ENCODE assay signal across 13 cellular contexts in the genomic region with DNA sequence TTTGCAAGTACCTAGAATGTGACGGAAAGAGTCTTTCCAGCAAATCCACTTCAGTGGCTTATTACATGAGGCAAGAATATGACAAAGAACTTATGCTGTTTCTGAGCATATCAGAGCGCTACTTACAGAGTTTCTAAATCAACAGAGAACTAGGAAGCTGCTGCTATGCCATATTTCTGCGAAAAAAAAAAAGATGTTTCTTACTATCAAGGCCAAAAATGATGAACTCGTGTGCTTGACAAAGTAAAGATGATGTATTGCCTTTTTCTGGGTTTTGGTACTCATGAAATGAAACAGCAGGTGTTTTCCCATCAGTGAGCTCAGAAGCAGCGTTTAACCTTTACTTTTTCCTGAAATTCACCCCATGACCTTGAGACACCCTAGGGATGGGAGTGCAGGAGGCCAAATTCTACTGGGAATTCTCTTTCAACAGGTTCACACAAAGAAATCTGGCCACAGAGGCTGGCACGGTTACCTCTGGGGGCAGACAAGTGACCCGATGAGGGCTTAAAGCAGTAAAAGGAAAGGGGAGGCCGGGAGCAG. TPM values are rescaled to one million over a fixed set of nuclear protein-coding genes. Genes with fewer than 3 reads are reported as not detected.
DNase-seq lines count a peak whose midpoint lies in the region; ATAC-seq, FAIRE-seq and TF ChIP-seq lines count a peak whose summit lies in the region.
"Had no signal": no experiment of that assay in that cellular context is flagged by ENCODE, and none has a peak within 500 bp of the region (broad histone marks: within the 10 kb centered on the region; RNA-seq: fewer than 3 reads in every experiment).

No MANE protein-coding gene starts in this region.

- WGBS in GM12878 (ENCODE audit: insufficient coverage, insufficient replicate concordance, low lambda C conversion rate, missing lambda C conversion rate): 27% methylated on average over 8 of the region's 8 CpGs

- H3K79me2 ChIP-seq in GM12878 (ENCODE audit: control insufficient read depth, insufficient read depth, low read length): no peaks in the 10 kb centered on the region

- in situ Hi-C loops in GM12878 (cut with MboI): no loop called here

- no peak overlapping the region; the same call in 1 of the 2 replicates for H3K9ac ChIP-seq in GM12878 (ENCODE audit: control insufficient read depth, insufficient read depth, low read length)

- H3K4me2 ChIP-seq in GM12878 (ENCODE audit: control insufficient read depth, insufficient read depth): peak overlapping the region; percentile 26

- peak; percentile 4; the same call in 1 of the 2 replicates for TF ChIP-seq RAD21 in GM12878 (IDR thresholded peaks at IDR 0.05; ENCODE audit: insufficient read depth, low read depth, low read length)

- RAD21 ChIA-PET in GM12878 (lab: Charles Lee; ENCODE audit: unreplicated experiment): interaction anchor here (0.7 to 1.0 kb wide), 2 partner anchors 10 to 138 kb away, joined by 3 read pairs; no protein-coding TSS in a partner anchor

- H3K27ac ChIP-seq in GM12878 (ENCODE audit: control insufficient read depth, insufficient read depth): no peak overlapping the region
- H3K27ac ChIP-seq: coronary artery, neutrophil had no signal

- SMC1A ChIA-PET in GM12878 (lab: Charles Lee; ENCODE audit: uncharacterized antibody, unreplicated experiment): interaction anchor here (0.7 to 1.8 kb wide), 3 partner anchors 13 to 38 kb away, joined by 3 to 5 read pairs (median 3); a partner anchor contains a TSS

- FAIRE-seq in GM18507 (lab: Jason Lieb, UNC): peak; percentile 38
- FAIRE-seq in GM12878 (lab: Jason Lieb, UNC): no peak
- FAIRE-seq: islet of Langerhans had no signal

- H3K9me3 ChIP-seq in GM12878 (replicated peaks; ENCODE audit: control insufficient read depth, insufficient read depth, low read length): no peaks in the 10 kb centered on the region
- H3K9me3 ChIP-seq: neutrophil had no signal

- no peaks in the 10 kb centered on the region for H4K20me1 ChIP-seq in GM12878 (ENCODE audit: control insufficient read depth, insufficient read depth)

- peaks cover 10% of the 10 kb centered on the region; the same call in 1 of the 2 replicates for H3K4me1 ChIP-seq in GM12878 (ENCODE audit: control insufficient read depth, insufficient read depth, low read length)

- TF ChIP-seq CTCF in GM12878 (IDR thresholded peaks at IDR 0.05 in 2 of 3, conservative IDR thresholded peaks at IDR 0.05 in 1 of 3; ENCODE audit: control insufficient read depth in 2 of 3, extremely low read depth in 1 of 3, insufficient read depth in 1 of 3, low read depth in 3 of 3, low read length in 3 of 3): no peak

- no TSS peak for BruUV-seq in GM12878 (replicated peaks; lab: Mats Ljungman, UMichigan)

- CTCF ChIA-PET in GM12878 (lab: Yijun Ruan, JAX): interaction anchor here (0.9 kb wide), 1 partner anchor 8 kb away, joined by 3 read pairs; no protein-coding TSS in a partner anchor

- POLR2A ChIA-PET in GM12878 (lab: Charles Lee): interaction anchor here (1.0 kb wide), 1 partner anchor 37 kb away, joined by 6 read pairs; a partner anchor contains a TSS

- no peaks in the 10 kb centered on the region for H3K36me3 ChIP-seq in GM12878 (ENCODE audit: control insufficient read depth in 2 of 2, insufficient read depth in 2 of 2, low read length in 1 of 2)
- H3K36me3 ChIP-seq: neutrophil had no signal

- intact Hi-C loops in GM12878 (cut with micrococcal nuclease; ENCODE audit: unreplicated experiment): no loop called here

- H2AFZ ChIP-seq in GM12878 (ENCODE audit: control insufficient read depth, low read depth, low read length): peak overlapping the region; percentile 19

- DNase-seq in GM18507 (ENCODE audit: extremely low spot score, insufficient read length, low read depth): no peak
- peak; percentile 15 for DNase-seq in GM12878 (ENCODE audit: low read depth, low spot score)
- no peak for DNase-seq in HuH-7.5 (ENCODE audit: low spot score)
- DNase-seq in NCI-H748 (lab: John Stamatoyannopoulos, UW; ENCODE audit: unreplicated experiment): no peak
- DNase-seq in middle frontal gyrus (ENCODE audit: extremely low spot score, low spot score): no peak
- DNase-seq in GM19240 (ENCODE audit: insufficient read length, low spot score): no peak
- DNase-seq: MM.1S, NCI-H524 treated with DMSO at 0.1 percent for 48 hours had no signal

- no peaks in the 10 kb centered on the region for H3K27me3 ChIP-seq in GM12878 (replicated peaks in 1 of 2; ENCODE audit: control insufficient read depth in 2 of 2, insufficient read depth in 2 of 2, low read length in 1 of 2)
- H3K27me3 ChIP-seq: neutrophil had no signal

- ATAC-seq in GM19463 (IDR thresholded peaks at IDR 0.05; ENCODE audit: unreplicated experiment): peak; percentile 65
- ATAC-seq in HG02981 (IDR thresholded peaks at IDR 0.05; ENCODE audit: unreplicated experiment): peak; percentile 60
- ATAC-seq in GM12878: peak; percentile 75

- TF ChIP-seq POLR2A in GM12878 (IDR thresholded peaks at IDR 0.05; ENCODE audit: low read depth, low read length): no peak

- TF ChIP-seq EP300 in GM12878 (IDR thresholded peaks at IDR 0.05; ENCODE audit: borderline replicate concordance in 1 of 2, control insufficient read depth in 1 of 2, low read depth in 2 of 2, low read length in 2 of 2): no peak

- H3K4me3 ChIP-seq in GM12878: no peak overlapping the region
- H3K4me3 ChIP-seq: coronary artery had no signal

TF ChIP-seq in GM12878, 131 proteins besides CTCF, POLR2A, EP300 and RAD21 (continues in another document):
- no peak for TF ChIP-seq RB1 (IDR thresholded peaks at IDR 0.05; ENCODE audit: borderline replicate concordance)
- TF ChIP-seq SUPT20H (IDR thresholded peaks at IDR 0.05; ENCODE audit: borderline replicate concordance, control insufficient read depth, low read depth, low read length): no peak
- TF ChIP-seq BHLHE40 (IDR thresholded peaks at IDR 0.05; ENCODE audit: borderline replicate concordance in 1 of 2, low read depth in 2 of 2, low read length in 1 of 2): peak; percentile 40 to 47; a peak in 2 of 4 replicates
- no peak for TF ChIP-seq STAT1 (conservative IDR thresholded peaks at IDR 0.05)
- no peak for TF ChIP-seq SMC3 (IDR thresholded peaks at IDR 0.05; ENCODE audit: borderline replicate concordance, low read length)
- TF ChIP-seq RUNX3 (IDR thresholded peaks at IDR 0.05; ENCODE audit: low read length): peak; percentile 87
- no peak for TF ChIP-seq RAD51 (IDR thresholded peaks at IDR 0.05)
- TF ChIP-seq, protein P1, sequence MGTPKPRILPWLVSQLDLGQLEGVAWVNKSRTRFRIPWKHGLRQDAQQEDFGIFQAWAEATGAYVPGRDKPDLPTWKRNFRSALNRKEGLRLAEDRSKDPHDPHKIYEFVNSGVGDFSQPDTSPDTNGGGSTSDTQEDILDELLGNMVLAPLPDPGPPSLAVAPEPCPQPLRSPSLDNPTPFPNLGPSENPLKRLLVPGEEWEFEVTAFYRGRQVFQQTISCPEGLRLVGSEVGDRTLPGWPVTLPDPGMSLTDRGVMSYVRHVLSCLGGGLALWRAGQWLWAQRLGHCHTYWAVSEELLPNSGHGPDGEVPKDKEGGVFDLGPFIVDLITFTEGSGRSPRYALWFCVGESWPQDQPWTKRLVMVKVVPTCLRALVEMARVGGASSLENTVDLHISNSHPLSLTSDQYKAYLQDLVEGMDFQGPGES (IDR thresholded peaks at IDR 0.05): no peak
- TF ChIP-seq GABPA (IDR thresholded peaks at IDR 0.05; ENCODE audit: low read depth): 0 out of 2 replicates have a peak, but pooled peaks have one; percentile 25
- TF ChIP-seq IKZF1 (conservative IDR thresholded peaks at IDR 0.05): peak; percentile 38; the same call in 1 of the 2 replicates
- no peak for TF ChIP-seq ASH2L (IDR thresholded peaks at IDR 0.05; ENCODE audit: borderline replicate concordance, low read depth)
- TF ChIP-seq SIX5 (IDR thresholded peaks at IDR 0.05; ENCODE audit: low read depth, low read length, severe bottlenecking): no peak
- TF ChIP-seq JUNB (IDR thresholded peaks at IDR 0.05): peak; percentile 95
- TF ChIP-seq IRF4 (IDR thresholded peaks at IDR 0.05; ENCODE audit: low read depth, low read length): peak; percentile 95
- TF ChIP-seq, protein P2, sequence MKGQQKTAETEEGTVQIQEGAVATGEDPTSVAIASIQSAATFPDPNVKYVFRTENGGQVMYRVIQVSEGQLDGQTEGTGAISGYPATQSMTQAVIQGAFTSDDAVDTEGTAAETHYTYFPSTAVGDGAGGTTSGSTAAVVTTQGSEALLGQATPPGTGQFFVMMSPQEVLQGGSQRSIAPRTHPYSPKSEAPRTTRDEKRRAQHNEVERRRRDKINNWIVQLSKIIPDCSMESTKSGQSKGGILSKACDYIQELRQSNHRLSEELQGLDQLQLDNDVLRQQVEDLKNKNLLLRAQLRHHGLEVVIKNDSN (IDR thresholded peaks at IDR 0.05; ENCODE audit: borderline replicate concordance, extremely low read length, insufficient read depth, low read depth, low read length): no peak
- no peak for TF ChIP-seq ZBED1 (IDR thresholded peaks at IDR 0.05; ENCODE audit: borderline replicate concordance)
- TF ChIP-seq TAF1 (IDR thresholded peaks at IDR 0.05; ENCODE audit: borderline replicate concordance, low read depth, low read length): no peak
- no peak for TF ChIP-seq FOXK2 (IDR thresholded peaks at IDR 0.05)

RNA-seq across cellular contexts. Expression of a gene that starts 37.7 kb away (rescaled TPM):
- total RNA-seq in GM12878 (2013; cell fraction: nucleolus; rRNA removed): 26.9 and 32.8 TPM in 2 replicates
- total RNA-seq in GM12878 (2014; rRNA removed): 1.1 and 1.5 TPM in 2 replicates
- total RNA-seq in GM12878 (2014; rRNA removed; fragmentation: Illumina TruSeq; extraction: Trizol): 1.6 and 1.8 TPM in 2 replicates
- total RNA-seq in GM12878 (2021): 1.6 and 2.3 TPM in 2 replicates
- 1.2 TPM for polyA plus RNA-seq in GM12878 (2011; ENCODE audit: low read depth)
- polyA plus RNA-seq in GM12878 (2011; rRNA removed): 2.1 and 2.2 TPM in 2 replicates
- 1.4 and 1.6 TPM in 2 replicates for polyA plus RNA-seq in GM12878 (2011; cell fraction: cytosol; rRNA removed)
- polyA plus RNA-seq in GM12878 (2011; cell fraction: nucleus; rRNA removed): 6.2 and 7.6 TPM in 2 replicates
- 1.3 and 1.4 TPM in 2 replicates for polyA plus RNA-seq in GM12878 (2012)
- polyA plus RNA-seq in GM12878 (2014; fragmentation: Illumina TruSeq; extraction: Trizol): 1.0 and 1.4 TPM in 2 replicates
- polyA plus RNA-seq in GM12878 (2014; fragmentation: Nextera tagmentation; extraction: Ambion mirVana): under 1 TPM; 0.34 to 0.51 TPM
- 1.2 and 1.3 TPM in 2 replicates for polyA plus RNA-seq in GM12878 (2014; rRNA removed)
- polyA plus RNA-seq in GM12878 (2016; fragmentation: Nextera tagmentation; extraction: Ambion mirVana): 1 to 10 TPM in 1 of 2 experiments, under 1 TPM in 1; 0.76 to 1.2 TPM
- 5.8 and 7.3 TPM in 2 replicates for polyA minus RNA-seq in GM12878 (2011; rRNA and poly(A)+ RNA removed)
- polyA minus RNA-seq in GM12878 (2011; cell fraction: cytosol; rRNA and poly(A)+ RNA removed): 0.21 and 3.3 TPM in 2 replicates
- polyA minus RNA-seq in GM12878 (2011; cell fraction: nucleus; rRNA and poly(A)+ RNA removed): 8.2 and 8.3 TPM in 2 replicates
